Comparison of ENCODE assay signal across 1 cellular context in the genomic region with DNA sequence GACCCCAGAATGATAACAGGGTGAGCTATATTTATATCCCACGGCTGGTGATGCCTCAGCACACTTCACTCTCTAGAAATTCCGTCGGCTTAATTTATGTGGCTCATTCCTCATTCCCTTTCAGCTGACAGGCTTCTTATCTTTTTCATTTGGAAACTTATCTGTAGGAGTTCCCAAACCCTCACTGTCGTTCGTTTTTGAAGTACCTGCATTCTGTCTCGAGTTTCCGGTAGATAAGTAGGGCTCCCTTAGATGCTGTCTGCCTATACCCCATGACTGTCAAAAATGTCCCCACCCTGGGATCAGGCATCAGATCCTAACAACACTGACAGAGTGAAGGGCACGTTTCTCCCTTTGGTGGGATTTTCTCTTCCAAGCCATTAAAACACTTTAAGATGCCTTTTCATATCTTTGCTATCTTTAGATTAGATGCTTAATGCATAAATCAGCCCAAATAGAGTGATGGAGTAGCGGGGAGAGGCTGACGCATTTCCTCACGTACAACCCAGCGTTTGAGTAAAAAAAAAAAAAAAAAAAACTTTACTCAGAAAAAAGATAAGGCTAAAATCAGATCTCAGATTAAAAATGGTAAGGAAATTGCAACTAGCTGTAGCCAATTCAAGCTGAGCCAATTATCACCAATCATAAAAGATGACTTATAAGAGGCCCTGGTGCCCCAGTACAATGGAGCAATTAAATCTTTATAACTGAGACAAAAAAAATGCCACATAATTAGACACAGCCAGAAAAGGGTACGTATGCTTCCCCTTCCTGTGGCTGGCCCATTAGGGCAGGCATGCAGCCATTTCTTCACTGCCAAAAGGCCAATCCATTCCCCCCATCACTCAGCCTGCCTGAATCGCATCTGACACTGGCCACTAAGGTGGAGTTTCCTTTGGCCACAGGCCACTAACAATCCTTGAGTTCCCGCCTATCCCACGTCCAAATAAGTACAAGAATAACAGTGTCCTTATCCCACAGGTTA.
TF ChIP-seq lines count a peak whose summit lies in the region.

No MANE protein-coding gene starts in this region.

TF ChIP-seq in SK-N-SH, 30 proteins besides CTCF, POLR2A, EP300 and RAD21 (continued from another document):
- peak; percentile 75 for TF ChIP-seq FOXJ3 (CRISPR knock-in tag; IDR thresholded peaks at IDR 0.05)
- TF ChIP-seq, protein P1, sequence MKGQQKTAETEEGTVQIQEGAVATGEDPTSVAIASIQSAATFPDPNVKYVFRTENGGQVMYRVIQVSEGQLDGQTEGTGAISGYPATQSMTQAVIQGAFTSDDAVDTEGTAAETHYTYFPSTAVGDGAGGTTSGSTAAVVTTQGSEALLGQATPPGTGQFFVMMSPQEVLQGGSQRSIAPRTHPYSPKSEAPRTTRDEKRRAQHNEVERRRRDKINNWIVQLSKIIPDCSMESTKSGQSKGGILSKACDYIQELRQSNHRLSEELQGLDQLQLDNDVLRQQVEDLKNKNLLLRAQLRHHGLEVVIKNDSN (IDR thresholded peaks at IDR 0.05; ENCODE audit: borderline replicate concordance, low read depth), result no peak
- TF ChIP-seq CHD2 (IDR thresholded peaks at IDR 0.05; ENCODE audit: low read length, partially characterized antibody), result no peak
- peak; percentile 8; the same call in 1 of the 2 replicates for TF ChIP-seq NFIC (IDR thresholded peaks at IDR 0.05; ENCODE audit: borderline replicate concordance)
- 0 out of 2 replicates have a peak, but pooled peaks have one; percentile 20 for TF ChIP-seq FOSL2 (IDR thresholded peaks at IDR 0.05; ENCODE audit: borderline replicate concordance, low read depth)
- TF ChIP-seq RFX5 (IDR thresholded peaks at IDR 0.05; ENCODE audit: low read length), result no peak
- TF ChIP-seq GATA2 (CRISPR knock-in tag; IDR thresholded peaks at IDR 0.05), result peak; percentile 57
- peak; percentile 16; the same call in 1 of the 2 replicates for TF ChIP-seq YY1 (IDR thresholded peaks at IDR 0.05; ENCODE audit: low read depth)
- 0 out of 2 replicates have a peak, but pooled peaks have one; percentile 27 for TF ChIP-seq TCF12 (IDR thresholded peaks at IDR 0.05)
- TF ChIP-seq RCOR1 (IDR thresholded peaks at IDR 0.05; ENCODE audit: low read length), result peak; percentile 28; the same call in 1 of the 2 replicates
- TF ChIP-seq GABPA (IDR thresholded peaks at IDR 0.05; ENCODE audit: low read depth), result no peak
- no peak for TF ChIP-seq FOXM1 (IDR thresholded peaks at IDR 0.05; ENCODE audit: low read depth)
